Comparison of ENCODE assay signal across 10 cellular contexts in the genomic region with DNA sequence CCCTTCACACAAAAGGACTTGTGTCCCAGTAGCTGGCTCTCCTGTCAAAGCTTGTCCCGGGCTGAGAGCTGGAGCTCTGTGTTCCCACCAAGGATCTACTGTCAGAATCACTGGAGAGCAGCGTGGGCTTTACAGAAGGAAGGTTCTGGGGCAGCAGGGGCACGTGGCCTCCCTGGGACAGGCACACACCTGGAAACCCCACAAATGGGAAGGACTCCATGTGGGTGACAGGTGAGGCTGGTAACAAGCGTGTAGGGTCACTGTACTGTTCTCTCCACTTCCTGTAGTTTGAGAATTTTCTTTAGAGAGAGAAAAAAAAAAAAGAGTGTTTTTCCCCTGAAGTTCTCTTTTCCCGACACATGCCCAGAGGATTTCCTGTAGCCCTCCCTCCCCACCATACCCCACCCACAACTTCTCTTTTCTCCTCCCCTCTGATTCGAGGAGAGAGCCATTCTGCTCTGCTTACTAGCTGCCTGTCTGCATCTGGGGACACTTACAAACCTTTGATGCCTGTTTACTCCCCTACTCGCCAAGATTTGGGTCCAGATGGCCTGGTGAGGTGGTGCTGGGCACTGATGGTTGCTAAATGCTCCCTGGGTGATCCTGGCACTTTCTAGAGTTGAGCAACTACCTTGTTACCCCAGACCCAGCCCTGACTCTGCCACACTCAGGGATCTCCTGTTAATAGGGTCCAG.
DNase-seq lines count a peak whose midpoint lies in the region; ATAC-seq and TF ChIP-seq lines count a peak whose summit lies in the region.
"Had no signal": no experiment of that assay in that cellular context is flagged by ENCODE, and none has a peak within 500 bp of the region (broad histone marks: within the 10 kb centered on the region; RNA-seq: fewer than 3 reads in every experiment).

No MANE protein-coding gene starts in this region.

- H3K4me3 ChIP-seq in SK-N-SH (ENCODE audit: low read depth in 2 of 2, low read length in 1 of 2): no peak overlapping the region
- H3K4me3 ChIP-seq in gastroesophageal sphincter: no peak overlapping the region

- no peak overlapping the region for H3K4me3 Mint-ChIP-seq in activated T-cell treated with anti-CD3 and anti-CD28 coated beads, Interleukin-2, amount 50 U/mL, for 72 hours
- H3K4me3 Mint-ChIP-seq: activated naive CD4-positive, alpha-beta T cell treated with anti-CD3 and anti-CD28 coated beads for 36 hours had no signal

- H3K36me3 ChIP-seq in SK-N-SH (replicated peaks in 1 of 2; ENCODE audit: control insufficient read depth in 1 of 2, insufficient read depth in 2 of 2, low read length in 1 of 2) (no peaks in the 10 kb centered on the region), gastroesophageal sphincter (no peaks in the 10 kb centered on the region)

- no peaks in the 10 kb centered on the region for H3K9me2 ChIP-seq in SK-N-SH

- H3K4me1 ChIP-seq in SK-N-SH (ENCODE audit: control insufficient read depth in 1 of 2, insufficient read depth in 2 of 2, low read depth in 1 of 2, low read length in 1 of 2): peaks cover 17 to 51% of the 10 kb centered on the region in 2 experiments; a peak in 3 of 4 replicates
- peaks cover 0 to 53% (median 32%) of the 10 kb centered on the region in 3 donors for H3K4me1 ChIP-seq in gastroesophageal sphincter

- H3K36me3 Mint-ChIP-seq in activated T-cell treated with anti-CD3 and anti-CD28 coated beads, Interleukin-2, amount 50 U/mL, for 72 hours (ENCODE audit: insufficient read depth in 2 of 2): no peaks in the 10 kb centered on the region

- H3K9me3 Mint-ChIP-seq in activated T-cell treated with anti-CD3 and anti-CD28 coated beads, Interleukin-2, amount 50 U/mL, for 72 hours: no peaks in the 10 kb centered on the region
- H3K9me3 Mint-ChIP-seq: activated naive CD4-positive, alpha-beta T cell treated with anti-CD3 and anti-CD28 coated beads for 36 hours had no signal

- 63% methylated on average over 7 of the region's 7 CpGs for WGBS in SK-N-SH (ENCODE audit: low lambda C conversion rate)
- 31 to 54% methylated on average over 2 to 5 of the region's 7 CpGs for WGBS in gastroesophageal sphincter (ENCODE audit: low coverage in 1 of 2), 2 donors

- peak; percentile 44 for ATAC-seq in gastroesophageal sphincter
- no peak for ATAC-seq in activated T-cell treated with anti-CD3 and anti-CD28 coated beads, Interleukin-2, amount 50 U/mL, for 72 hours (replicated peaks in 1 of 2)

- peak overlapping the region; percentile 63; the same call in 1 of the 2 replicates for H3K9ac ChIP-seq in SK-N-SH

- DNase-seq in EH (ENCODE audit: low read depth) (peak; percentile 83), SK-N-SH (no peak), pons (ENCODE audit: low spot score) (peak; percentile 87), cerebellar cortex (ENCODE audit: low spot score) (no peak), SK-N-DZ (ENCODE audit: low spot score) (no peak), NCI-H1436 (lab: John Stamatoyannopoulos, UW) (no peak)
- DNase-seq in activated T-cell treated with anti-CD3 and anti-CD28 coated beads, Interleukin-2, amount 50 U/mL, for 72 hours: no peak
- DNase-seq: activated naive CD4-positive, alpha-beta T cell treated with anti-CD3 and anti-CD28 coated beads for 36 hours; NCI-H146 had no signal

- H3K9me3 ChIP-seq in SK-N-SH (no peaks in the 10 kb centered on the region), gastroesophageal sphincter (no peaks in the 10 kb centered on the region)

- TF ChIP-seq EP300 in SK-N-SH (IDR thresholded peaks at IDR 0.05; ENCODE audit: borderline replicate concordance in 1 of 2, low read depth in 1 of 2, low read length in 1 of 2) (no peak), gastroesophageal sphincter (IDR thresholded peaks at IDR 0.05) (no peak)

- no peaks in the 10 kb centered on the region for H3K79me2 ChIP-seq in SK-N-SH (ENCODE audit: insufficient read depth)

- no peak for TF ChIP-seq POLR2A in gastroesophageal sphincter (IDR thresholded peaks at IDR 0.05)

- H3K27ac Mint-ChIP-seq in activated T-cell treated with anti-CD3 and anti-CD28 coated beads, Interleukin-2, amount 50 U/mL, for 72 hours: no peak overlapping the region
- H3K27ac Mint-ChIP-seq: activated naive CD4-positive, alpha-beta T cell treated with anti-CD3 and anti-CD28 coated beads for 36 hours had no signal

- H3K4me1 Mint-ChIP-seq in activated T-cell treated with anti-CD3 and anti-CD28 coated beads, Interleukin-2, amount 50 U/mL, for 72 hours (ENCODE audit: low read depth): peaks cover 19% of the 10 kb centered on the region

- H3K27me3 Mint-ChIP-seq in activated T-cell treated with anti-CD3 and anti-CD28 coated beads, Interleukin-2, amount 50 U/mL, for 72 hours (ENCODE audit: low read depth): peaks cover 42% of the 10 kb centered on the region

- peaks cover 43% of the 10 kb centered on the region for H3F3A ChIP-seq in SK-N-SH (replicated peaks; ENCODE audit: insufficient read depth)

- TF ChIP-seq CTCF in SK-N-SH (IDR thresholded peaks at IDR 0.05): no peak
- no peak for TF ChIP-seq CTCF in gastroesophageal sphincter (IDR thresholded peaks at IDR 0.05)

- peak overlapping the region in 1 of 2 experiments; percentile 86; a peak in 2 of 4 replicates for H3K27ac ChIP-seq in SK-N-SH (ENCODE audit: low read depth in 2 of 2, low read length in 1 of 2)
- peak overlapping the region in 3 of 4 donors; percentile 33 to 75 (median 71) for H3K27ac ChIP-seq in gastroesophageal sphincter

- H2AFZ ChIP-seq in SK-N-SH (ENCODE audit: low read depth): no peak overlapping the region; the same call in 1 of the 2 replicates

- CTCF ChIA-PET in SK-N-SH (lab: Yijun Ruan, JAX): interaction anchor here (1.2 to 4.7 kb wide), 4 partner anchors 9 to 154 kb away, joined by 3 to 47 read pairs (median 8); no protein-coding TSS in a partner anchor

- TF ChIP-seq RAD21 in SK-N-SH (IDR thresholded peaks at IDR 0.05; ENCODE audit: low read length): no peak

- H3K27me3 ChIP-seq in SK-N-SH (ENCODE audit: insufficient read depth) (no peaks in the 10 kb centered on the region), gastroesophageal sphincter (no peaks in the 10 kb centered on the region)

- no peaks in the 10 kb centered on the region for H4K20me1 ChIP-seq in SK-N-SH (ENCODE audit: insufficient read depth)

- POLR2A ChIA-PET in SK-N-SH (lab: Yijun Ruan, JAX): no interaction called here

- peak overlapping the region; percentile 61; the same call in 1 of the 2 replicates for H3K4me2 ChIP-seq in SK-N-SH

TF ChIP-seq in SK-N-SH, 30 proteins besides CTCF, POLR2A, EP300 and RAD21:
- TF ChIP-seq USF1 (IDR thresholded peaks at IDR 0.05; ENCODE audit: borderline replicate concordance, low read depth): no peak
- no peak for TF ChIP-seq MXI1 (IDR thresholded peaks at IDR 0.05; ENCODE audit: low read depth, low read length)
- TF ChIP-seq NFIC (IDR thresholded peaks at IDR 0.05; ENCODE audit: borderline replicate concordance): no peak
- no peak for TF ChIP-seq REST (IDR thresholded peaks at IDR 0.05; ENCODE audit: low read depth, low read length)
- TF ChIP-seq ELF1 (IDR thresholded peaks at IDR 0.05): no peak
- TF ChIP-seq YY1 (IDR thresholded peaks at IDR 0.05; ENCODE audit: low read depth): no peak
- TF ChIP-seq FOXM1 (IDR thresholded peaks at IDR 0.05; ENCODE audit: low read depth): no peak

Comparison
In these comparisons a context has a peak if more than half of its experiments do, and no peak if none do; other contexts are left out.
1. DNase-seq: peak in EH (single experiment) and pons (single experiment); none in SK-N-SH (single experiment), activated T-cell treated with anti-CD3 and anti-CD28 coated beads, Interleukin-2, amount 50 U/mL, for 72 hours (0 of 2), cerebellar cortex (single experiment), SK-N-DZ (single experiment) and NCI-H1436 (single experiment).